Comparison of ENCODE assay signal across 21 cellular contexts in genomic region chr21:37098756-37099155, GRCh38. TPM values are rescaled to one million over a fixed set of nuclear protein-coding genes. Genes with fewer than 3 reads are reported as not detected.
DNase-seq lines count a peak whose midpoint lies in the region; ATAC-seq, FAIRE-seq and TF ChIP-seq lines count a peak whose summit lies in the region.
"Had no signal": no experiment of that assay in that cellular context is flagged by ENCODE, and none has a peak within 500 bp of the region (broad histone marks: within the 10 kb centered on the region; RNA-seq: fewer than 3 reads in every experiment).

No MANE protein-coding gene starts in this region.

- FAIRE-seq in astrocyte (lab: Jason Lieb, UNC): no peak
- no peak for FAIRE-seq in GM19239 (lab: Jason Lieb, UNC)
- FAIRE-seq: A549, GM12891, H54, HTR-8/SVneo, K562 had no signal

- H3K4me3 ChIP-seq in astrocyte (ENCODE audit: insufficient read depth, low read depth, low read length): no peak overlapping the region
- H3K4me3 ChIP-seq: A549, GM23338, K562 had no signal

- H3K79me2 ChIP-seq in astrocyte (ENCODE audit: insufficient read depth, low read length): peaks cover 21% of the 10 kb centered on the region

- DNase-seq in DMS 273 (lab: John Stamatoyannopoulos, UW; ENCODE audit: unreplicated experiment) (peak; percentile 64), DMS 273 treated with DMSO at 0.1 percent for 48 hours (lab: John Stamatoyannopoulos, UW) (no peak), astrocyte (ENCODE audit: low read depth) (no peak), GM19239 (ENCODE audit: insufficient read length, low spot score) (no peak)
- DNase-seq: AML-193; Caco-2; CD4-positive, alpha-beta T cell; DMS53; HCEC 1CT; IMR-90 had no signal

- H3K4me1 Mint-ChIP-seq in astrocyte (ENCODE audit: low read depth, unreplicated experiment) (peaks cover 24% of the 10 kb centered on the region), nephron (peaks cover 31% of the 10 kb centered on the region)
- H3K4me1 Mint-ChIP-seq: GM23338 had no signal

- no peaks in the 10 kb centered on the region for H3K27me3 Mint-ChIP-seq in astrocyte (ENCODE audit: low read depth, unreplicated experiment)
- H3K27me3 Mint-ChIP-seq in nephron (ENCODE audit: low read depth): no peaks in the 10 kb centered on the region
- H3K27me3 Mint-ChIP-seq: CD4-positive, alpha-beta T cell had no signal

- peaks cover 45% of the 10 kb centered on the region for H4K20me1 ChIP-seq in astrocyte (ENCODE audit: insufficient read depth, low read length)

- H3K9ac ChIP-seq in astrocyte (ENCODE audit: low read length): no peak overlapping the region

- H3K36me3 ChIP-seq in astrocyte (ENCODE audit: insufficient read depth, low read length): peaks cover 41% of the 10 kb centered on the region

- H3K27me3 ChIP-seq in astrocyte (ENCODE audit: insufficient read depth, low read length): no peaks in the 10 kb centered on the region

- no peak overlapping the region for H2AFZ ChIP-seq in astrocyte (ENCODE audit: low read depth, low read length)
- H2AFZ ChIP-seq: GM23338 had no signal

- TF ChIP-seq CTCF in astrocyte (IDR thresholded peaks at IDR 0.05; ENCODE audit: insufficient read depth, low read depth, low read length) (no peak), nephron (IDR thresholded peaks at IDR 0.05; ENCODE audit: unreplicated experiment in 3 of 3) (no peak)

- H3K9me3 Mint-ChIP-seq in astrocyte (ENCODE audit: unreplicated experiment) (peaks cover under 1% of the 10 kb centered on the region), nephron (peaks cover 3% of the 10 kb centered on the region)
- H3K9me3 Mint-ChIP-seq: GM23338 had no signal

- H3K27ac ChIP-seq in astrocyte (ENCODE audit: low read depth, low read length): no peak overlapping the region
- H3K27ac ChIP-seq: 22Rv1, A549, C4-2B had no signal

- peaks cover 19% of the 10 kb centered on the region for H3K36me3 Mint-ChIP-seq in astrocyte (ENCODE audit: low read depth, unreplicated experiment)
- H3K36me3 Mint-ChIP-seq in nephron (ENCODE audit: low read depth): peaks cover 67% of the 10 kb centered on the region

- no peak overlapping the region for H3K4me2 ChIP-seq in astrocyte (ENCODE audit: low read length)
- H3K4me2 ChIP-seq: A549, GM23338 had no signal

- H3K4me1 ChIP-seq in astrocyte (ENCODE audit: insufficient read depth, low read length): no peaks in the 10 kb centered on the region
- H3K4me1 ChIP-seq: A549, Caco-2 had no signal

- no peak for ATAC-seq in GM19023 (IDR thresholded peaks at IDR 0.05; ENCODE audit: unreplicated experiment)
- no peak for ATAC-seq in esophagus mucosa
- ATAC-seq: A549, GM23338, K562 had no signal

- H3K4me3 Mint-ChIP-seq in astrocyte (ENCODE audit: unreplicated experiment): no peak overlapping the region
- no peak overlapping the region for H3K4me3 Mint-ChIP-seq in nephron
- H3K4me3 Mint-ChIP-seq: CD4-positive, alpha-beta T cell; GM23338 had no signal

- no peaks in the 10 kb centered on the region for H3K9me3 ChIP-seq in astrocyte (ENCODE audit: insufficient read depth, low read depth, low read length)
- H3K9me3 ChIP-seq: A549, Caco-2 had no signal

- peak overlapping the region; percentile 58 for H3K27ac Mint-ChIP-seq in astrocyte (ENCODE audit: unreplicated experiment)
- peak overlapping the region; percentile 19 to 63 (median 56) for H3K27ac Mint-ChIP-seq in nephron
- H3K27ac Mint-ChIP-seq: CD4-positive, alpha-beta T cell; GM23338 had no signal

RNA-seq across cellular contexts. Expression of gene TTC3, which starts 25.7 kb away (rescaled TPM):
- total RNA-seq in astrocyte: 223 and 232 TPM in 2 replicates
- 39.8 TPM for total RNA-seq in esophagus mucosa

RNA-seq across cellular contexts. Expression of gene PIGP, which starts 25.9 kb away (rescaled TPM):
- total RNA-seq in astrocyte (21.2 and 24.0 TPM in 2 replicates), esophagus mucosa (16.6 TPM)
